Comparison of ENCODE assay signal across 14 cellular contexts in the genomic region with DNA sequence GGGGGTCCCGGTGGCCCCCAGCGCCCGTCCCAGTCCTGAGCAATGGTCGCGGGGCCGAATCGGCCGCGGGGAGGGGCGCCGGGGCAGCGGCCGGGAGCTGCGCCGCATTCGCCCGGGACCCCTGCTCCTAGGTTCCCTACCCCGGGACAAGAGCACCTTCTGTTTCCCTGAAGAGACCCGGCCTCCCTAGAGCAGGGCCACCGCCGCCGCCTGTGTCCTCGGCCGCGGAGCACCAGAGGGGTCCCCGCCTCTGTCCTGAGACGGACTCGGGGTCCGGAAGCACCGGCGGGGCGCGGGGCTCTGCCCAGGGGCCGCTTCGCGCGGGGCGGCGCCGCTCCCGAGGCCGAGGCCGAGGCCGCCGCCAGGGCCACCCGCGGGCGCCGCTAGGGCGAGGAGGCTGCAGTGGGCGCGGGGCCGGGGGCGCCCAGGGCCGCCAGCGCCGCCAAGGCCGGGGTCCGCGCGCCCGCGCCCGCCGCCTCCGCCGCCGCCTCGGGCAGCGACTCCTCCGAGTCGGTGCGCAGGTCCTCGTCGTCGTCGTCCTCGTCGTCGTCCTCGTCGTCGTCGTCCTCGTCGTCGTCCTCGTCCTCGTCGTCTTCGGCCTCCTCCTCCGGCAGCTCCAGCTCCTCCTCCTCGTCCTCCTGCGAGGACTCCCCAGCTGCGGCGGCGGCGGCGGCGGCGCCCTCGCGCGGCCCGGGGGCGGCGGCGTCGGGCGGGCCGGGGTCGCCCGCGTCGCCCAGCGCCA.
DNase-seq lines count a peak whose midpoint lies in the region; ATAC-seq and TF ChIP-seq lines count a peak whose summit lies in the region.
"Had no signal": no experiment of that assay in that cellular context is flagged by ENCODE, and none has a peak within 500 bp of the region (broad histone marks: within the 10 kb centered on the region; RNA-seq: fewer than 3 reads in every experiment).

No MANE protein-coding gene starts in this region.

- H3K27me3 ChIP-seq in dorsolateral prefrontal cortex (peaks cover 0 to 26% (median 7%) of the 10 kb centered on the region in 45 donors), transverse colon (no peaks in the 10 kb centered on the region), thyroid gland (no peaks in the 10 kb centered on the region)
- H3K27me3 ChIP-seq in naive thymus-derived CD4-positive, alpha-beta T cell (ENCODE audit: control insufficient read depth in 2 of 2, insufficient read depth in 2 of 2, low read length in 2 of 2) = no peaks in the 10 kb centered on the region

- no peak for TF ChIP-seq EP300 in transverse colon (IDR thresholded peaks at IDR 0.05; ENCODE audit: low read depth)

- no peak overlapping the region for H3K4me3 Mint-ChIP-seq in activated T-cell treated with anti-CD3 and anti-CD28 coated beads, Interleukin-2, amount 50 U/mL, for 4 hours
- H3K4me3 Mint-ChIP-seq in naive thymus-derived CD4-positive, alpha-beta T cell = peak overlapping the region in 2 of 10 donors; percentile 39 to 48
- H3K4me3 Mint-ChIP-seq: IgD-negative memory B cell; stimulated activated naive B cell treated with anti-CD40 and anti-IgM and Interleukin-4, amounts not matched to agents 10 μg/mL and 1 μg/mL and 100 μg/mL, for 72 hours had no signal

- CTCF ChIA-PET in naive thymus-derived CD4-positive, alpha-beta T cell (lab: Charles Lee) = interaction anchor here (1.5 kb wide), 1 partner anchor 130 kb away, joined by 3 read pairs; no protein-coding TSS in a partner anchor

- H3K27ac Mint-ChIP-seq in naive thymus-derived CD4-positive, alpha-beta T cell = no peak overlapping the region
- H3K27ac Mint-ChIP-seq: IgD-negative memory B cell; stimulated activated naive B cell treated with anti-CD40 and anti-IgM and Interleukin-4, amounts not matched to agents 10 μg/mL and 1 μg/mL and 100 μg/mL, for 72 hours had no signal

- no peaks in the 10 kb centered on the region for H3K9me3 Mint-ChIP-seq in activated T-cell treated with anti-CD3 and anti-CD28 coated beads, Interleukin-2, amount 50 U/mL, for 4 hours
- peaks cover 0 to 1% (median 0%) of the 10 kb centered on the region in 11 donors for H3K9me3 Mint-ChIP-seq in naive thymus-derived CD4-positive, alpha-beta T cell
- H3K9me3 Mint-ChIP-seq: IgD-negative memory B cell; neural crest cell; stimulated activated naive B cell treated with anti-CD40 and anti-IgM and Interleukin-4, amounts not matched to agents 10 μg/mL and 1 μg/mL and 100 μg/mL, for 72 hours had no signal

- peaks cover 0 to 4% of the 10 kb centered on the region in 2 donors for H3K4me1 ChIP-seq in naive thymus-derived CD4-positive, alpha-beta T cell (ENCODE audit: control insufficient read depth in 2 of 2, insufficient read depth in 2 of 2, low read length in 2 of 2)
- H3K4me1 ChIP-seq in transverse colon (peaks cover 15 to 40% (median 17%) of the 10 kb centered on the region in 4 donors), thyroid gland (peaks cover 0 to 7% of the 10 kb centered on the region in 2 donors)

- no peaks in the 10 kb centered on the region for H3K36me3 ChIP-seq in naive thymus-derived CD4-positive, alpha-beta T cell (ENCODE audit: control insufficient read depth in 2 of 3, insufficient read depth in 3 of 3, low read length in 3 of 3)
- H3K36me3 ChIP-seq in transverse colon = peaks cover 0 to 5% (median 0%) of the 10 kb centered on the region in 4 donors
- peaks cover 4 to 7% of the 10 kb centered on the region in 2 donors for H3K36me3 ChIP-seq in thyroid gland

- intact Hi-C loops in dorsolateral prefrontal cortex (cut with DNase I) = no loop called here
- intact Hi-C loops in naive thymus-derived CD4-positive, alpha-beta T cell (cut with micrococcal nuclease) = loop anchor here in 1 of 2 donors (10.0 kb wide), 1 partner anchor 124 kb away; no protein-coding TSS in a partner anchor
- intact Hi-C loops in transverse colon (cut with DNase I; ENCODE audit: low total_unique reads) = no loop called here
- intact Hi-C loops in thyroid gland (cut with DNase I) = no loop called here

- TF ChIP-seq CTCF in dorsolateral prefrontal cortex (IDR thresholded peaks at IDR 0.05 in 54 of 56, conservative IDR thresholded peaks at IDR 0.05 in 2 of 56; ENCODE audit: low read depth in 1 of 56, partially characterized antibody in 56 of 56) = no peak
- no peak for TF ChIP-seq CTCF in transverse colon (IDR thresholded peaks at IDR 0.05)
- no peak for TF ChIP-seq CTCF in thyroid gland (IDR thresholded peaks at IDR 0.05)

- H3K27ac ChIP-seq in dorsolateral prefrontal cortex = peak overlapping the region in 8 of 59 donors; percentile 14 to 77 (median 48)
- H3K27ac ChIP-seq in naive thymus-derived CD4-positive, alpha-beta T cell (ENCODE audit: low read depth, low read length) = no peak overlapping the region
- H3K27ac ChIP-seq in transverse colon = peak overlapping the region; percentile 55 to 70 (median 62)
- H3K27ac ChIP-seq in thyroid gland = no peak overlapping the region

- H3K4me1 Mint-ChIP-seq in activated T-cell treated with anti-CD3 and anti-CD28 coated beads, Interleukin-2, amount 50 U/mL, for 4 hours (ENCODE audit: low read depth) = peaks cover 1% of the 10 kb centered on the region
- peaks cover 0 to 8% (median 3%) of the 10 kb centered on the region in 7 donors for H3K4me1 Mint-ChIP-seq in naive thymus-derived CD4-positive, alpha-beta T cell
- H3K4me1 Mint-ChIP-seq: IgD-negative memory B cell; neural crest cell; stimulated activated naive B cell treated with anti-CD40 and anti-IgM and Interleukin-4, amounts not matched to agents 10 μg/mL and 1 μg/mL and 100 μg/mL, for 72 hours had no signal

- H3K4me3 ChIP-seq in dorsolateral prefrontal cortex (peak overlapping the region in 56 of 59 donors; percentile 9 to 66 (median 42)), transverse colon (peak overlapping the region in 2 of 4 donors; percentile 1 to 8), thyroid gland (replicated peaks in 1 of 3) (no peak overlapping the region)
- no peak overlapping the region for H3K4me3 ChIP-seq in naive thymus-derived CD4-positive, alpha-beta T cell (ENCODE audit: low read length)

- H3K9me3 ChIP-seq in naive thymus-derived CD4-positive, alpha-beta T cell (ENCODE audit: control insufficient read depth in 2 of 3, low read length in 3 of 3) = no peaks in the 10 kb centered on the region
- H3K9me3 ChIP-seq in transverse colon (no peaks in the 10 kb centered on the region), thyroid gland (no peaks in the 10 kb centered on the region)

- POLR2A ChIA-PET in naive thymus-derived CD4-positive, alpha-beta T cell (lab: Charles Lee) = no interaction called here

- no peaks in the 10 kb centered on the region for H3K27me3 Mint-ChIP-seq in activated T-cell treated with anti-CD3 and anti-CD28 coated beads, Interleukin-2, amount 50 U/mL, for 4 hours (ENCODE audit: low read depth)
- H3K27me3 Mint-ChIP-seq in naive thymus-derived CD4-positive, alpha-beta T cell = peaks cover 0 to 11% (median 0%) of the 10 kb centered on the region in 5 donors
- H3K27me3 Mint-ChIP-seq: IgD-negative memory B cell had no signal

- WGBS in transverse colon (ENCODE audit: low coverage in 1 of 2), 2 donors = 58 to 83% methylated on average over 24 to 62 of the region's 116 CpGs
- 72 to 74% methylated on average over 54 to 56 of the region's 116 CpGs for WGBS in thyroid gland, 2 donors

- peak; percentile 20 to 37 for ATAC-seq in activated T-cell treated with anti-CD3 and anti-CD28 coated beads, Interleukin-2, amount 50 U/mL, for 4 hours
- ATAC-seq in naive thymus-derived CD4-positive, alpha-beta T cell = peak; percentile 4

- no peak for DNase-seq in activated T-cell treated with anti-CD3 and anti-CD28 coated beads, Interleukin-2, amount 50 U/mL, for 4 hours
- DNase-seq in activated T-cell treated with anti-CD3 and anti-CD28 coated beads for 4 hours = no peak
- DNase-seq in dorsolateral prefrontal cortex = no peak
- no peak for DNase-seq in naive thymus-derived CD4-positive, alpha-beta T cell
- no peak for DNase-seq in transverse colon
- DNase-seq in hippocampal formation (lab: John Stamatoyannopoulos, UW) = no peak
- no peak for DNase-seq in thyroid gland
- no peak for DNase-seq in Ammon's horn (ENCODE audit: low spot score)
- DNase-seq: activated CD4-positive, CD25-positive, alpha-beta regulatory T cell; NCI-H1417 treated with DMSO at 0.1 percent for 48 hours; NCI-H510A treated with DMSO at 0.1 percent for 48 hours; stimulated activated naive B cell treated with anti-CD40 and anti-IgM and Interleukin-4, amounts not matched to agents 10 μg/mL and 1 μg/mL and 100 μg/mL, for 72 hours had no signal

- in situ Hi-C loops in transverse colon (cut with MboI; ENCODE audit: low pct_ligation_motif_present in 1 of 4, low pct_unique_long_range_greater_than_20kb in 1 of 4, low sequenced_read_pairs in 3 of 4) = no loop called here

- H3K36me3 Mint-ChIP-seq in activated T-cell treated with anti-CD3 and anti-CD28 coated beads, Interleukin-2, amount 50 U/mL, for 4 hours (ENCODE audit: insufficient read depth) = peaks cover 3% of the 10 kb centered on the region
- H3K36me3 Mint-ChIP-seq in naive thymus-derived CD4-positive, alpha-beta T cell = peaks cover 0 to 2% (median 0%) of the 10 kb centered on the region in 5 donors
- H3K36me3 Mint-ChIP-seq: IgD-negative memory B cell had no signal

- TF ChIP-seq POLR2A in transverse colon (IDR thresholded peaks at IDR 0.05) (no peak), thyroid gland (IDR thresholded peaks at IDR 0.05) (no peak)

Comparison
In these comparisons a context has a peak if more than half of its experiments do, and no peak if none do; other contexts are left out.
1. H3K27ac ChIP-seq: peak in transverse colon (4 of 4); none in naive thymus-derived CD4-positive, alpha-beta T cell (single experiment) and thyroid gland (0 of 3).
2. H3K4me3 ChIP-seq: peak in dorsolateral prefrontal cortex (56 of 59); none in naive thymus-derived CD4-positive, alpha-beta T cell (single experiment) and thyroid gland (0 of 3).